ENCODE assay signal across 16 cellular contexts in genomic region chr4:1230971-1231636, GRCh38. TPM values are rescaled to one million over a fixed set of nuclear protein-coding genes. Genes with fewer than 3 reads are reported as not detected.
DNase-seq lines count a peak whose midpoint lies in the region; ATAC-seq and TF ChIP-seq lines count a peak whose summit lies in the region.
"Had no signal": no experiment of that assay in that cellular context is flagged by ENCODE, and none has a peak within 500 bp of the region (broad histone marks: within the 10 kb centered on the region; RNA-seq: fewer than 3 reads in every experiment).

No MANE protein-coding gene starts in this region.

- peak overlapping the region; percentile 89 for H3K14ac ChIP-seq in neuronal stem cell (ENCODE audit: low read length)

- POLR2A ChIA-PET in HEK293 (lab: Yijun Ruan, JAX), result no interaction called here

- H2AFZ ChIP-seq in neuronal stem cell (ENCODE audit: low read length), result no peak overlapping the region

- H3K9ac ChIP-seq in neuronal stem cell (ENCODE audit: low read depth, low read length, poor library complexity), result no peak overlapping the region
- H3K9ac ChIP-seq: BLaER1 had no signal

- ATAC-seq in left ventricle myocardium superior, result no peak
- no peak for ATAC-seq in left cardiac atrium
- ATAC-seq in central memory CD8-positive, alpha-beta T cell (replicated peaks; ENCODE audit: extremely low read depth, poor library complexity, severe bottlenecking), result no peak
- ATAC-seq in HG02642 (IDR thresholded peaks at IDR 0.05; ENCODE audit: poor library complexity, unreplicated experiment), result no peak
- ATAC-seq in activated CD4-positive, CD25-positive, alpha-beta regulatory T cell treated with anti-CD3 and anti-CD28 coated beads, Interleukin-2, amount 50 U/mL, for 24 hours, result no peak
- ATAC-seq: HCT116 had no signal

- intact Hi-C loops in left ventricle myocardium superior (cut with micrococcal nuclease) (no loop called here), left cardiac atrium (cut with DNase I) (no loop called here)

- no peak overlapping the region for H4K8ac ChIP-seq in neuronal stem cell (ENCODE audit: low read depth, low read length)

- no peak overlapping the region for H2AK5ac ChIP-seq in neuronal stem cell (ENCODE audit: low read depth, low read length)

- H4K91ac ChIP-seq in neuronal stem cell (ENCODE audit: low read depth, low read length, poor library complexity), result no peak overlapping the region

- no peak overlapping the region for H3K4me2 ChIP-seq in neuronal stem cell (ENCODE audit: insufficient read depth, low read length, poor library complexity, severe bottlenecking)
- H3K4me2 ChIP-seq: BLaER1 had no signal

- H3K4me3 ChIP-seq in HEK293 (ENCODE audit: low read depth, low read length) (no peak overlapping the region), neuronal stem cell (ENCODE audit: low read length in 2 of 2) (no peak overlapping the region)
- H3K4me3 ChIP-seq: BLaER1 had no signal

- no peak overlapping the region for H3K27ac Mint-ChIP-seq in central memory CD8-positive, alpha-beta T cell (ENCODE audit: low read depth)

- no peaks in the 10 kb centered on the region for H3K27me3 Mint-ChIP-seq in central memory CD8-positive, alpha-beta T cell
- H3K27me3 Mint-ChIP-seq: CD8-positive, alpha-beta memory T cell; IgD-negative memory B cell had no signal

- no peak overlapping the region for H2BK12ac ChIP-seq in neuronal stem cell (ENCODE audit: low read length)

- peak overlapping the region; percentile 29 for H3K4me3 Mint-ChIP-seq in central memory CD8-positive, alpha-beta T cell
- H3K4me3 Mint-ChIP-seq: CD8-positive, alpha-beta memory T cell; IgD-negative memory B cell had no signal

- WGBS in neuronal stem cell (ENCODE audit: extremely low coverage in 2 of 2, insufficient read length in 2 of 2, insufficient replicate concordance in 1 of 2), 2 donors, result no CpG with 5 or more reads among the region's 20 CpGs

- H3K4me1 Mint-ChIP-seq in central memory CD8-positive, alpha-beta T cell, result peaks cover 34% of the 10 kb centered on the region

- peaks cover 53% of the 10 kb centered on the region for H3K36me3 Mint-ChIP-seq in central memory CD8-positive, alpha-beta T cell (ENCODE audit: insufficient read depth)

- no peaks in the 10 kb centered on the region for H3K4me1 ChIP-seq in HEK293 (ENCODE audit: control insufficient read depth, insufficient read depth, low read length)
- H3K4me1 ChIP-seq in neuronal stem cell (ENCODE audit: control insufficient read depth in 2 of 2, insufficient read depth in 1 of 2, low read depth in 1 of 2, low read length in 2 of 2), result peaks cover 0 to 16% of the 10 kb centered on the region in 2 donors

- H3K36me3 ChIP-seq in HEK293 (ENCODE audit: control insufficient read depth in 2 of 2, insufficient read depth in 1 of 2, low read length in 2 of 2), result peaks cover 0 to 100% of the 10 kb centered on the region in 2 experiments; a peak in 2 of 3 replicates
- H3K36me3 ChIP-seq in neuronal stem cell (replicated peaks in 1 of 2; ENCODE audit: control insufficient read depth in 2 of 2, insufficient read depth in 2 of 2, low read length in 2 of 2), result peaks cover 83 to 91% of the 10 kb centered on the region in 2 donors

- no peak overlapping the region for H3K4ac ChIP-seq in neuronal stem cell (ENCODE audit: low read length)

- H3K9me3 Mint-ChIP-seq in central memory CD8-positive, alpha-beta T cell, result no peaks in the 10 kb centered on the region
- H3K9me3 Mint-ChIP-seq: CD8-positive, alpha-beta memory T cell; IgD-negative memory B cell had no signal

- H2BK120ac ChIP-seq in neuronal stem cell (ENCODE audit: low read depth, low read length), result no peak overlapping the region

- no peak overlapping the region for H3K23ac ChIP-seq in neuronal stem cell (ENCODE audit: low read depth, low read length, poor library complexity)

- H2BK15ac ChIP-seq in neuronal stem cell (ENCODE audit: low read length), result no peak overlapping the region

- H3K27ac ChIP-seq in HEK293 (ENCODE audit: extremely low read depth, low read depth, low read length) (no peak overlapping the region), neuronal stem cell (replicated peaks; ENCODE audit: low read length) (no peak overlapping the region)
- H3K27ac ChIP-seq: BLaER1 had no signal

- no peak for TF ChIP-seq CTCF in HEK293 (tag by site-specific recombination; IDR thresholded peaks at IDR 0.05)

- CTCF ChIA-PET in HEK293 (lab: Yijun Ruan, JAX), result no interaction called here

- H3K27me3 ChIP-seq in neuronal stem cell (ENCODE audit: control insufficient read depth in 3 of 3, insufficient read depth in 3 of 3, low read depth in 1 of 3, low read length in 3 of 3), result peaks cover 0 to 2% (median 0%) of the 10 kb centered on the region in 3 experiments
- H3K27me3 ChIP-seq: BLaER1 had no signal

- H3K9me3 ChIP-seq in HEK293 (ENCODE audit: control insufficient read depth, insufficient read depth, low read depth, low read length) (no peaks in the 10 kb centered on the region), neuronal stem cell (replicated peaks in 1 of 2; ENCODE audit: control insufficient read depth in 2 of 2, insufficient read depth in 1 of 2, low read depth in 1 of 2, low read length in 2 of 2) (peaks cover 0 to 5% of the 10 kb centered on the region in 2 donors)
- H3K9me3 ChIP-seq: BLaER1 had no signal

- DNase-seq in left ventricle myocardium superior (peak; percentile 23), left cardiac atrium (no peak), neuronal stem cell (ENCODE audit: low spot score) (no peak), cerebellum (ENCODE audit: low spot score) (no peak)
- no peak for DNase-seq in central memory CD8-positive, alpha-beta T cell (ENCODE audit: low spot score in 2 of 2)
- DNase-seq: 8988T; AML-193; CD8-positive, alpha-beta memory T cell; DMS53; GF-D8 had no signal

- H3K79me1 ChIP-seq in neuronal stem cell (ENCODE audit: low read depth, low read length), result peaks cover 56% of the 10 kb centered on the region

- peak overlapping the region; percentile 39 for H2BK5ac ChIP-seq in neuronal stem cell (ENCODE audit: low read length)

- no peak overlapping the region for H3K18ac ChIP-seq in neuronal stem cell (ENCODE audit: low read length)

TF ChIP-seq in HEK293, 187 proteins besides CTCF, POLR2A, EP300 and RAD21:
- no peak for TF ChIP-seq ZNF423 (tag by site-specific recombination; IDR thresholded peaks at IDR 0.05)
- TF ChIP-seq SCRT2 (tag by site-specific recombination; IDR thresholded peaks at IDR 0.05), result peak; percentile 45; the same call in 1 of the 2 replicates

RNA-seq across cellular contexts. Expression of gene CTBP1, which starts 17.8 kb away (rescaled TPM):
- 133 TPM for total RNA-seq in left ventricle myocardium superior
- 100 to 1,000 TPM; 121 to 128 TPM for total RNA-seq in left cardiac atrium
- polyA plus RNA-seq in neuronal stem cell (2013, experiment 1 of 2), result 151 TPM
- 149 TPM for polyA plus RNA-seq in neuronal stem cell (2013, experiment 2 of 2)
- total RNA-seq in cerebellum, result 163 TPM

RNA-seq across cellular contexts. Expression of gene MAEA, which starts 58.6 kb away (rescaled TPM):
- total RNA-seq in left ventricle myocardium superior (49.6 TPM), left cardiac atrium (10 to 100 TPM; 41.9 to 59.3 TPM), cerebellum (29.5 TPM)
- 38.4 TPM for polyA plus RNA-seq in neuronal stem cell (2013, experiment 1 of 2)
- 37.0 TPM for polyA plus RNA-seq in neuronal stem cell (2013, experiment 2 of 2)

RNA-seq across cellular contexts. Expression of gene SPON2, which starts 58.7 kb away (rescaled TPM):
- 22.8 TPM for total RNA-seq in left ventricle myocardium superior
- total RNA-seq in left cardiac atrium, result 10 to 100 TPM; 14.0 to 33.0 TPM
- polyA plus RNA-seq in neuronal stem cell (2013, experiment 1 of 2), result 5.9 TPM
- 5.8 TPM for polyA plus RNA-seq in neuronal stem cell (2013, experiment 2 of 2)
- 21.9 TPM for total RNA-seq in cerebellum
